In the genomic region with DNA sequence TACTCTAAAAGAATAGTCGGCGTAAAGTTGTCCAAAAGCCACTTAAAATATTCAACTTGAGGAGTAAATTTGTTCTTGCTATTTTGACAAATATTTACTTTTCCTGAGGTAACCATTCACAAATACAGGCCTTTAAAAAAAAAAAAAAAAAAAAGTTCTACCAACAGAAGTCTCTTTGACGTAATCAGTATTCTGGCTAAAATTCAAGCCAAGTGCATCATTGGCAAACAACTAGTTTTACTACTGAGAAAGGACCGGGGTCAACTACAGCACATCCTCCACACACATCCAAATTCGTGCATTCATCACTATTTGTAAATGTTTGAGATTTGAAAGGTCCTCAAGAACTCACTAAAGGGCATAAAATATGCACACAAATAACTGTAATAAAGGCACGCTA, we compare ENCODE assay signal across 12 cellular contexts. TPM values are rescaled to one million over a fixed set of nuclear protein-coding genes. Genes with fewer than 3 reads are reported as not detected.
DNase-seq lines count a peak whose midpoint lies in the region; ATAC-seq and TF ChIP-seq lines count a peak whose summit lies in the region.
"Had no signal": no experiment of that assay in that cellular context is flagged by ENCODE, and none has a peak within 500 bp of the region (broad histone marks: within the 10 kb centered on the region; RNA-seq: fewer than 3 reads in every experiment).

No MANE protein-coding gene starts in this region.

- peaks cover 48% of the 10 kb centered on the region for H3K4me1 ChIP-seq in lower lobe of right lung
- H3K4me1 ChIP-seq in transverse colon: peaks cover 0 to 46% (median 33%) of the 10 kb centered on the region in 4 donors

- no peak for DNase-seq in activated naive CD8-positive, alpha-beta T cell treated with anti-CD3 and anti-CD28 coated beads for 36 hours
- DNase-seq in cardiac fibroblast (ENCODE audit: low read depth in 2 of 2): peak; percentile 69 to 76
- DNase-seq in lower lobe of right lung: no peak
- no peak for DNase-seq in transverse colon
- no peak for DNase-seq in NCI-H128 (lab: John Stamatoyannopoulos, UW; ENCODE audit: unreplicated experiment)
- DNase-seq in activated effector memory CD4-positive, alpha-beta T cell treated with Interleukin-2 at 50 U/mL for 16 hours: no peak
- DNase-seq: activated naive CD4-positive, alpha-beta T cell treated with anti-CD3 and anti-CD28 coated beads, Interleukin-2, amount 10 ng/mL, durations not matched to agents 7 days and 5 days; NCI-H345 had no signal

- no peaks in the 10 kb centered on the region for H3K9me3 Mint-ChIP-seq in activated naive CD8-positive, alpha-beta T cell (ENCODE audit: low read depth)
- H3K9me3 Mint-ChIP-seq in activated naive CD8-positive, alpha-beta T cell treated with anti-CD3 and anti-CD28 coated beads for 36 hours: no peaks in the 10 kb centered on the region
- H3K9me3 Mint-ChIP-seq: activated naive CD4-positive, alpha-beta T cell treated with anti-CD3 and anti-CD28 coated beads, Interleukin-2, amount 10 ng/mL, durations not matched to agents 7 days and 5 days had no signal

- no peaks in the 10 kb centered on the region for H3K27me3 Mint-ChIP-seq in activated naive CD8-positive, alpha-beta T cell
- H3K27me3 Mint-ChIP-seq in activated naive CD8-positive, alpha-beta T cell treated with anti-CD3 and anti-CD28 coated beads for 36 hours: peaks cover 5% of the 10 kb centered on the region

- H3K27ac ChIP-seq in lower lobe of right lung (peak overlapping the region; percentile 25), transverse colon (peak overlapping the region; percentile 31 to 97 (median 95))
- H3K27ac ChIP-seq: C4-2B had no signal

- TF ChIP-seq POLR2A in transverse colon (IDR thresholded peaks at IDR 0.05): no peak

- intact Hi-C loops in lower lobe of right lung (cut with DNase I) (no loop called here), transverse colon (cut with DNase I; ENCODE audit: low total_unique reads) (no loop called here)

- peaks cover 34% of the 10 kb centered on the region for H3K4me1 Mint-ChIP-seq in activated naive CD8-positive, alpha-beta T cell (ENCODE audit: low read depth)
- peaks cover 31% of the 10 kb centered on the region for H3K4me1 Mint-ChIP-seq in activated naive CD8-positive, alpha-beta T cell treated with anti-CD3 and anti-CD28 coated beads for 36 hours

- TF ChIP-seq CTCF in cardiac fibroblast (IDR thresholded peaks at IDR 0.05; ENCODE audit: low read depth, low read length) (no peak), lower lobe of right lung (IDR thresholded peaks at IDR 0.05) (no peak), transverse colon (IDR thresholded peaks at IDR 0.05) (no peak)

- no peaks in the 10 kb centered on the region for H3K36me3 Mint-ChIP-seq in activated naive CD8-positive, alpha-beta T cell
- H3K36me3 Mint-ChIP-seq in activated naive CD8-positive, alpha-beta T cell treated with anti-CD3 and anti-CD28 coated beads for 36 hours: peaks cover 8% of the 10 kb centered on the region
- H3K36me3 Mint-ChIP-seq: activated naive CD4-positive, alpha-beta T cell treated with anti-CD3 and anti-CD28 coated beads, Interleukin-2, amount 10 ng/mL, durations not matched to agents 7 days and 5 days had no signal

- TF ChIP-seq EP300 in transverse colon (IDR thresholded peaks at IDR 0.05; ENCODE audit: low read depth): no peak

- H3K9me3 ChIP-seq in lower lobe of right lung (no peaks in the 10 kb centered on the region), transverse colon (no peaks in the 10 kb centered on the region)

- H3K36me3 ChIP-seq in lower lobe of right lung (no peaks in the 10 kb centered on the region), transverse colon (no peaks in the 10 kb centered on the region)

- H3K4me3 ChIP-seq in cardiac fibroblast (replicated peaks in 1 of 2; ENCODE audit: low read depth in 2 of 2, low read length in 2 of 2) (no peak overlapping the region), lower lobe of right lung (no peak overlapping the region), transverse colon (no peak overlapping the region)

- in situ Hi-C loops in transverse colon (cut with MboI; ENCODE audit: low pct_ligation_motif_present in 1 of 4, low pct_unique_long_range_greater_than_20kb in 1 of 4, low sequenced_read_pairs in 3 of 4): no loop called here

- WGBS in transverse colon (ENCODE audit: low coverage in 1 of 2), 2 donors: 36 to 42% methylated on average over 6 of the region's 6 CpGs

- peak in 1 of 2 donors; percentile 39 for ATAC-seq in lower lobe of right lung
- no peak for ATAC-seq in HG02981 (IDR thresholded peaks at IDR 0.05; ENCODE audit: unreplicated experiment)

- H3K27me3 ChIP-seq in lower lobe of right lung (ENCODE audit: low read depth) (peaks cover 4% of the 10 kb centered on the region), transverse colon (no peaks in the 10 kb centered on the region)

- H3K27ac Mint-ChIP-seq in activated naive CD8-positive, alpha-beta T cell: no peak overlapping the region
- no peak overlapping the region for H3K27ac Mint-ChIP-seq in activated naive CD8-positive, alpha-beta T cell treated with anti-CD3 and anti-CD28 coated beads for 36 hours
- H3K27ac Mint-ChIP-seq: activated naive CD4-positive, alpha-beta T cell treated with anti-CD3 and anti-CD28 coated beads, Interleukin-2, amount 10 ng/mL, durations not matched to agents 7 days and 5 days had no signal

- H3K4me3 Mint-ChIP-seq in activated naive CD8-positive, alpha-beta T cell: peak overlapping the region; percentile 56
- H3K4me3 Mint-ChIP-seq in activated naive CD8-positive, alpha-beta T cell treated with anti-CD3 and anti-CD28 coated beads for 36 hours: no peak overlapping the region

RNA-seq across cellular contexts. Expression of gene OAT, which starts 2.0 kb away (rescaled TPM):
- 10 to 100 TPM; 43.1 to 47.1 TPM for total RNA-seq in activated naive CD8-positive, alpha-beta T cell treated with anti-CD3 and anti-CD28 coated beads for 36 hours
- total RNA-seq in lower lobe of right lung: 54.2 TPM
- total RNA-seq in transverse colon: 10 to 100 TPM; 22.1 to 89.3 (median 60.9) TPM

RNA-seq across cellular contexts. Expression of gene NKX1-2, which starts 33.1 kb away (rescaled TPM):
- total RNA-seq in activated naive CD8-positive, alpha-beta T cell treated with anti-CD3 and anti-CD28 coated beads for 36 hours: not detected
- not detected for total RNA-seq in lower lobe of right lung
- not detected for total RNA-seq in transverse colon
- total RNA-seq: pulmonary artery endothelial cell had no signal

RNA-seq across cellular contexts. Expression of gene LHPP, which starts 44.9 kb away (rescaled TPM):
- total RNA-seq in activated naive CD8-positive, alpha-beta T cell treated with anti-CD3 and anti-CD28 coated beads for 36 hours: 1 to 10 TPM; 7.8 to 8.2 TPM
- total RNA-seq in lower lobe of right lung (17.8 TPM), transverse colon (100 to 1,000 TPM in 1 of 4 donors, 10 to 100 TPM in 3; 20.3 to 116 (median 22.4) TPM)

Comparison
In these comparisons a context has a peak if more than half of its experiments do, and no peak if none do; other contexts are left out.
1. DNase-seq: peak in cardiac fibroblast (2 of 2); none in activated naive CD8-positive, alpha-beta T cell treated with anti-CD3 and anti-CD28 coated beads for 36 hours (single experiment), lower lobe of right lung (single experiment), transverse colon (single experiment), NCI-H128 (single experiment) and activated effector memory CD4-positive, alpha-beta T cell treated with Interleukin-2 at 50 U/mL for 16 hours (single experiment).